Comparison of ENCODE assay signal across 9 cellular contexts in the genomic region with DNA sequence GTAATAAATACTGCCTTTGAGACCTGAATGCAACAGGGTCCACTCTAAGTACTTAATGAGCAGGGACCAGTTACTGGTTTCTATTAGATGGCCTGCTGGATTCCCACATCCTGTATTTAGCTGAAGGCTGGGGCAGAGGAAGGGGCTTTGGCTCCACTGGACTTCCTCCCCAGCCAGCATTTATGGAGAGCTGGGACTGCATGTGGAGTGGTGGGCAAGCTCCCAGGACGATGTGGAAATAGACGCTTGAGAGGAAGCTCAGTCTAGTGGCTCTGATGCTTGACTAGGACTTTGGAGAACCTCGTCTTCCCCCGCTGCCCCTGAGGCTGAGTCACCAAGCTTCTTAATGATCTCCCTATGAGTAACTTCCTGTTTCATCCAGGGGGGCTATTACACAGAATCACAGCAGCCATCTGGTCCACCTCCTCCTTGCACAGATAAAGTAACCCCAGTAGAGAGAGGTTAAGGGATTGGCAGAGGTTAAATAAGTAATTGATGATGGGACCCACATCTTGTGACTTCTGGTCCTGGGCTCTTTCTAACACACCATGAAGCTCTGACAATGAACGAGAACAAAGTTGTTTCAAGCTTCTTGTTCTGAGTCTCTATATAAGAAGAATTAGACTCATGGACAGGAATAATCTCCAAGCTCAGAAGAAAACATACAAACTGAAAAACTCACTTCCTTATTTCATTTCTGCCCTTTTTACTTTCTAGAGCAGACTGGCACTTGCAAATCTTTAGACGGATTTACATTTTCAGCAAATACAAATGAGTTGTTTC.
A peak's percentile ranks its signal among the peaks of the same experiment; 100 is the strongest.
DNase-seq lines count a peak whose midpoint lies in the region; ATAC-seq, FAIRE-seq and TF ChIP-seq lines count a peak whose summit lies in the region.
"Had no signal": no experiment of that assay in that cellular context is flagged by ENCODE, and none has a peak within 500 bp of the region (broad histone marks: within the 10 kb centered on the region; RNA-seq: fewer than 3 reads in every experiment).

No MANE protein-coding gene starts in this region.

- ATAC-seq in GM18502 (IDR thresholded peaks at IDR 0.05; ENCODE audit: poor library complexity, unreplicated experiment): peak; percentile 88
- ATAC-seq in HG02759 (IDR thresholded peaks at IDR 0.05; ENCODE audit: unreplicated experiment): peak; percentile 89
- peak; percentile 69 for ATAC-seq in K562
- ATAC-seq in right lobe of liver: peak; percentile 67 to 79 (median 75)

- peak overlapping the region; percentile 80 for H2AFZ ChIP-seq in K562 (ENCODE audit: low read depth, low read length)

- peak overlapping the region; percentile 53; the same call in 1 of the 2 replicates for H3K4me2 ChIP-seq in K562 (ENCODE audit: insufficient read depth, low read length)

- H3K4me3 ChIP-seq in AG09309 (ENCODE audit: control insufficient read depth, low read depth, low read length): no peak overlapping the region
- no peak overlapping the region for H3K4me3 ChIP-seq in K562
- no peak overlapping the region for H3K4me3 ChIP-seq in right lobe of liver
- H3K4me3 ChIP-seq in suprapubic skin: no peak overlapping the region
- H3K4me3 ChIP-seq: ovary had no signal

- intact Hi-C loops in K562 (cut with micrococcal nuclease): no loop called here
- intact Hi-C loops in right lobe of liver (cut with DNase I): no loop called here

- TF ChIP-seq POLR2A in K562 (conservative IDR thresholded peaks at IDR 0.05): no peak
- TF ChIP-seq POLR2A in right lobe of liver (IDR thresholded peaks at IDR 0.05): no peak
- TF ChIP-seq POLR2A in suprapubic skin (IDR thresholded peaks at IDR 0.05): no peak

- CTCF ChIA-PET in K562 (lab: Yijun Ruan, JAX; ENCODE audit: low intra/inter-chr PET ratio): no interaction called here

- POLR2A ChIA-PET in K562 (lab: Yijun Ruan, JAX): interaction anchor here (0.7 to 1.2 kb wide), 2 partner anchors 19 to 473 kb away, joined by 3 read pairs; no protein-coding TSS in a partner anchor

- H3K9me3 ChIP-seq in K562 (replicated peaks; ENCODE audit: control insufficient read depth, insufficient read depth, low read depth, low read length) (no peaks in the 10 kb centered on the region), right lobe of liver (no peaks in the 10 kb centered on the region), suprapubic skin (no peaks in the 10 kb centered on the region)
- H3K9me3 ChIP-seq: ovary had no signal

- no TSS peak for BruUV-seq in K562 (replicated peaks; lab: Mats Ljungman, UMichigan)

- H3K79me2 ChIP-seq in K562 (ENCODE audit: control insufficient read depth, insufficient read depth, low read length): no peaks in the 10 kb centered on the region

- H3K27ac ChIP-seq in K562 (ENCODE audit: extremely low read depth, low read depth, low read length) (peak overlapping the region; percentile 46; the same call in 1 of the 3 replicates), right lobe of liver (peak overlapping the region in 2 of 3 donors; percentile 10 to 13), suprapubic skin (peak overlapping the region; percentile 23)
- H3K27ac ChIP-seq: ovary had no signal

- WGBS in K562 (ENCODE audit: insufficient coverage, low coverage, missing lambda C conversion rate): 13% methylated on average over 6 of the region's 6 CpGs
- 33% methylated on average over 4 of the region's 6 CpGs for WGBS in right lobe of liver (ENCODE audit: insufficient coverage, low coverage, low lambda C conversion rate, missing lambda C conversion rate)
- 49% methylated on average over 4 of the region's 6 CpGs for WGBS in suprapubic skin

- H4K20me1 ChIP-seq in K562 (replicated peaks; ENCODE audit: control insufficient read depth, insufficient read depth, low read length): no peaks in the 10 kb centered on the region

- H3K27me3 ChIP-seq in K562 (ENCODE audit: control insufficient read depth in 2 of 2, insufficient read depth in 2 of 2, low read length in 2 of 2): no peaks in the 10 kb centered on the region
- no peaks in the 10 kb centered on the region for H3K27me3 ChIP-seq in right lobe of liver
- H3K27me3 ChIP-seq in suprapubic skin: no peaks in the 10 kb centered on the region
- H3K27me3 ChIP-seq: ovary had no signal

- DNase-seq in AG09309 (ENCODE audit: low read depth) (peak; percentile 91), NCI-H226 (peak; percentile 87), K562 (ENCODE audit: extremely low read depth in 1 of 4, low spot score in 3 of 4) (peak; percentile 52 to 74 (median 60)), right lobe of liver (peak; percentile 59 to 64 (median 61)), suprapubic skin (ENCODE audit: low spot score in 2 of 2) (peak in 1 of 2 donors; percentile 76), NCI-H1092 treated with DMSO at 0.1 percent for 48 hours (lab: John Stamatoyannopoulos, UW) (no peak)

- TF ChIP-seq EP300 in K562 (IDR thresholded peaks at IDR 0.05; ENCODE audit: low read length) (peak; percentile 73; the same call in 1 of the 2 replicates), suprapubic skin (IDR thresholded peaks at IDR 0.05) (no peak)

- FAIRE-seq in K562 (lab: Jason Lieb, UNC): peak; percentile 87

- peak overlapping the region in 1 of 2 experiments; percentile 13; a peak in 1 of 4 replicates for H3K9ac ChIP-seq in K562 (ENCODE audit: insufficient read depth in 1 of 2, low read depth in 2 of 2, low read length in 2 of 2)

- H3K4me1 ChIP-seq in K562 (replicated peaks in 1 of 2; ENCODE audit: control insufficient read depth in 2 of 2, insufficient read depth in 2 of 2, low read length in 2 of 2): peaks cover 9 to 13% of the 10 kb centered on the region in 2 experiments; a peak in 4 of 5 replicates
- H3K4me1 ChIP-seq in right lobe of liver: no peaks in the 10 kb centered on the region
- H3K4me1 ChIP-seq in suprapubic skin: peaks cover 33% of the 10 kb centered on the region

- H3K36me3 ChIP-seq in K562 (ENCODE audit: control insufficient read depth, insufficient read depth, low read length) (no peaks in the 10 kb centered on the region), right lobe of liver (no peaks in the 10 kb centered on the region), suprapubic skin (no peaks in the 10 kb centered on the region)
- H3K36me3 ChIP-seq: ovary had no signal

- in situ Hi-C loops in K562 (cut with MboI): no loop called here

- TF ChIP-seq RAD21 in K562 (CRISPR knock-in tag; conservative IDR thresholded peaks at IDR 0.05 in 1 of 2, IDR thresholded peaks at IDR 0.05 in 1 of 2): no peak

- no peaks in the 10 kb centered on the region for H3K9me1 ChIP-seq in K562 (ENCODE audit: control insufficient read depth, insufficient read depth, low read length)

- TF ChIP-seq CTCF in AG09309 (IDR thresholded peaks at IDR 0.05; ENCODE audit: control insufficient read depth, insufficient read depth, low read depth, low read length, missing control alignments): no peak
- no peak for TF ChIP-seq CTCF in K562 (IDR thresholded peaks at IDR 0.05 in 2 of 3, conservative IDR thresholded peaks at IDR 0.05 in 1 of 3; ENCODE audit: insufficient read depth in 2 of 3, low read depth in 1 of 3, low read length in 3 of 3)
- no peak for TF ChIP-seq CTCF in right lobe of liver (IDR thresholded peaks at IDR 0.05)
- TF ChIP-seq CTCF in suprapubic skin (IDR thresholded peaks at IDR 0.05): no peak

TF ChIP-seq in K562, 482 proteins besides CTCF, POLR2A, EP300 and RAD21 (continues in another document):
- TF ChIP-seq NCOA2 (IDR thresholded peaks at IDR 0.05; ENCODE audit: partially characterized antibody in 2 of 2): no peak
- no peak for TF ChIP-seq HNRNPLL (IDR thresholded peaks at IDR 0.05; ENCODE audit: low read depth, low read length, poor library complexity, severe bottlenecking)
- TF ChIP-seq NFIX (CRISPR knock-in tag; IDR thresholded peaks at IDR 0.05; ENCODE audit: low read depth): no peak
- no peak for TF ChIP-seq FOXP1 (CRISPR knock-in tag; IDR thresholded peaks at IDR 0.05)
- TF ChIP-seq HMG20A (CRISPR knock-in tag; conservative IDR thresholded peaks at IDR 0.05): no peak
- TF ChIP-seq JUN (IDR thresholded peaks at IDR 0.05; ENCODE audit: borderline replicate concordance, low read depth, low read length): peak; percentile 84
- TF ChIP-seq JUN (CRISPR knock-in tag; IDR thresholded peaks at IDR 0.05; ENCODE audit: borderline replicate concordance): no peak
- TF ChIP-seq CCAR2 (IDR thresholded peaks at IDR 0.05; ENCODE audit: low read depth, low read length): no peak
- TF ChIP-seq, protein P1, sequence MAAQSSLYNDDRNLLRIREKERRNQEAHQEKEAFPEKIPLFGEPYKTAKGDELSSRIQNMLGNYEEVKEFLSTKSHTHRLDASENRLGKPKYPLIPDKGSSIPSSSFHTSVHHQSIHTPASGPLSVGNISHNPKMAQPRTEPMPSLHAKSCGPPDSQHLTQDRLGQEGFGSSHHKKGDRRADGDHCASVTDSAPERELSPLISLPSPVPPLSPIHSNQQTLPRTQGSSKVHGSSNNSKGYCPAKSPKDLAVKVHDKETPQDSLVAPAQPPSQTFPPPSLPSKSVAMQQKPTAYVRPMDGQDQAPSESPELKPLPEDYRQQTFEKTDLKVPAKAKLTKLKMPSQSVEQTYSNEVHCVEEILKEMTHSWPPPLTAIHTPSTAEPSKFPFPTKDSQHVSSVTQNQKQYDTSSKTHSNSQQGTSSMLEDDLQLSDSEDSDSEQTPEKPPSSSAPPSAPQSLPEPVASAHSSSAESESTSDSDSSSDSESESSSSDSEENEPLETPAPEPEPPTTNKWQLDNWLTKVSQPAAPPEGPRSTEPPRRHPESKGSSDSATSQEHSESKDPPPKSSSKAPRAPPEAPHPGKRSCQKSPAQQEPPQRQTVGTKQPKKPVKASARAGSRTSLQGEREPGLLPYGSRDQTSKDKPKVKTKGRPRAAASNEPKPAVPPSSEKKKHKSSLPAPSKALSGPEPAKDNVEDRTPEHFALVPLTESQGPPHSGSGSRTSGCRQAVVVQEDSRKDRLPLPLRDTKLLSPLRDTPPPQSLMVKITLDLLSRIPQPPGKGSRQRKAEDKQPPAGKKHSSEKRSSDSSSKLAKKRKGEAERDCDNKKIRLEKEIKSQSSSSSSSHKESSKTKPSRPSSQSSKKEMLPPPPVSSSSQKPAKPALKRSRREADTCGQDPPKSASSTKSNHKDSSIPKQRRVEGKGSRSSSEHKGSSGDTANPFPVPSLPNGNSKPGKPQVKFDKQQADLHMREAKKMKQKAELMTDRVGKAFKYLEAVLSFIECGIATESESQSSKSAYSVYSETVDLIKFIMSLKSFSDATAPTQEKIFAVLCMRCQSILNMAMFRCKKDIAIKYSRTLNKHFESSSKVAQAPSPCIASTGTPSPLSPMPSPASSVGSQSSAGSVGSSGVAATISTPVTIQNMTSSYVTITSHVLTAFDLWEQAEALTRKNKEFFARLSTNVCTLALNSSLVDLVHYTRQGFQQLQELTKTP (IDR thresholded peaks at IDR 0.05; ENCODE audit: low read depth in 1 of 2, partially characterized antibody in 2 of 2): no peak
- no peak for TF ChIP-seq ZFP1 (CRISPR knock-in tag; IDR thresholded peaks at IDR 0.05)
- no peak for TF ChIP-seq ZNF174 (CRISPR knock-in tag; IDR thresholded peaks at IDR 0.05)
